Comparison of ENCODE assay signal across 1 cellular context in genomic region chr11:69286358-69287327, GRCh38.
TF ChIP-seq lines count a peak whose summit lies in the region.

No MANE protein-coding gene starts in this region.

TF ChIP-seq in H1, 55 proteins besides CTCF, POLR2A, EP300 and RAD21:
- TF ChIP-seq SP1 (IDR thresholded peaks at IDR 0.05; ENCODE audit: low read depth, low read length) (no peak), TEAD4 (IDR thresholded peaks at IDR 0.05; ENCODE audit: low read depth, low read length) (peak; percentile 49; the same call in 1 of the 2 replicates)
